Comparison of ENCODE assay signal across 2 cellular contexts in the genomic region with DNA sequence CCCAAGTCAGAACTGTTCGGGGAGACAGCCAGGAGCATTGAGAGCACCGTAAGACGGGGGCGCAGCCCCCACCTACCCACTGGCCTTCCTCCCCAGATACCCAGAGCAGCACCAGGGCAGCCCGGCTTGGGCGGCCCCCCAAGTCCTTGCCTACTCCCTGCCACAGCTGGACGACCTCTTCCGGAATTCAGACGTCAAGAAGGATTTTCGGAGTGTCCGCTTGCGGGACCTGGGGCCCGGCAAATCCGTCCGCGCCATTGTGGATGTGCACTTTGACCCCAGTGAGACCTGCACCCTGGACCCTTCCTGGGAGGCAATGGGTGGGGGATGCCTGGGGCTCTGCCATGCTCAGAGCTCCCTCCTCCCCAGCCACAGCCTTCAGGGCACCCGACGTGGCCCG.
TF ChIP-seq lines count a peak whose summit lies in the region.

No MANE protein-coding gene starts in this region.

TF ChIP-seq in HEK293, 187 proteins besides CTCF, POLR2A, EP300 and RAD21:
- TF ChIP-seq ZNF248 (tag by site-specific recombination; IDR thresholded peaks at IDR 0.05) = no peak
- 0 out of 2 replicates have a peak, but pooled peaks have one; percentile 11 for TF ChIP-seq GLIS1 (tag by site-specific recombination; IDR thresholded peaks at IDR 0.05)
- 0 out of 2 replicates have a peak, but pooled peaks have one; percentile 29 for TF ChIP-seq BCL11B (tag by site-specific recombination; IDR thresholded peaks at IDR 0.05; ENCODE audit: low read depth)

TF ChIP-seq in K562, 482 proteins besides CTCF, POLR2A, EP300 and RAD21:
- TF ChIP-seq PPARD (CRISPR knock-in tag; IDR thresholded peaks at IDR 0.05) (no peak), POLR2G (IDR thresholded peaks at IDR 0.05; ENCODE audit: low read depth, low read length) (peak; percentile 46; the same call in 1 of the 2 replicates), ZNF384 (IDR thresholded peaks at IDR 0.05; ENCODE audit: low read depth, low read length) (no peak), NR4A1 (CRISPR knock-in tag; IDR thresholded peaks at IDR 0.05) (no peak), NR4A1 (tag; IDR thresholded peaks at IDR 0.05) (no peak), RB1 (IDR thresholded peaks at IDR 0.05; ENCODE audit: low read depth) (no peak), BMI1 (IDR thresholded peaks at IDR 0.05; ENCODE audit: low read length) (no peak)
- TF ChIP-seq, protein P1, sequence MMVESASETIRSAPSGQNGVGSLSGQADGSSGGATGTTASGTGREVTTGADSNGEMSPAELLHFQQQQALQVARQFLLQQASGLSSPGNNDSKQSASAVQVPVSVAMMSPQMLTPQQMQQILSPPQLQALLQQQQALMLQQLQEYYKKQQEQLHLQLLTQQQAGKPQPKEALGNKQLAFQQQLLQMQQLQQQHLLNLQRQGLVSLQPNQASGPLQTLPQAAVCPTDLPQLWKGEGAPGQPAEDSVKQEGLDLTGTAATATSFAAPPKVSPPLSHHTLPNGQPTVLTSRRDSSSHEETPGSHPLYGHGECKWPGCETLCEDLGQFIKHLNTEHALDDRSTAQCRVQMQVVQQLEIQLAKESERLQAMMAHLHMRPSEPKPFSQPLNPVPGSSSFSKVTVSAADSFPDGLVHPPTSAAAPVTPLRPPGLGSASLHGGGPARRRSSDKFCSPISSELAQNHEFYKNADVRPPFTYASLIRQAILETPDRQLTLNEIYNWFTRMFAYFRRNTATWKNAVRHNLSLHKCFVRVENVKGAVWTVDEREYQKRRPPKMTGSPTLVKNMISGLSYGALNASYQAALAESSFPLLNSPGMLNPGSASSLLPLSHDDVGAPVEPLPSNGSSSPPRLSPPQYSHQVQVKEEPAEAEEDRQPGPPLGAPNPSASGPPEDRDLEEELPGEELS (CRISPR knock-in tag; IDR thresholded peaks at IDR 0.05; ENCODE audit: borderline replicate concordance) = no peak
